ENCODE assay signal across 29 cellular contexts in genomic region chr2:43890855-43891254, GRCh38. TPM values are rescaled to one million over a fixed set of nuclear protein-coding genes. Genes with fewer than 3 reads are reported as not detected.
A peak's percentile ranks its signal among the peaks of the same experiment; 100 is the strongest.
DNase-seq lines count a peak whose midpoint lies in the region; ATAC-seq and TF ChIP-seq lines count a peak whose summit lies in the region.
"Had no signal": no experiment of that assay in that cellular context is flagged by ENCODE, and none has a peak within 500 bp of the region (broad histone marks: within the 10 kb centered on the region; RNA-seq: fewer than 3 reads in every experiment).

No MANE protein-coding gene starts in this region.

- H3K4me3 ChIP-seq in AG09309 (ENCODE audit: control insufficient read depth, low read depth, low read length) (no peak overlapping the region), SJCRH30 (no peak overlapping the region), heart right ventricle (no peak overlapping the region)
- H3K4me3 ChIP-seq: cardiac muscle cell, dorsolateral prefrontal cortex, SK-N-MC had no signal

- H3K4me1 ChIP-seq in SJCRH30 (peaks cover 21% of the 10 kb centered on the region), heart right ventricle (no peaks in the 10 kb centered on the region)
- H3K4me1 ChIP-seq: parathyroid adenoma had no signal

- H3K4me1 Mint-ChIP-seq in neural crest cell: no peaks in the 10 kb centered on the region
- H3K4me1 Mint-ChIP-seq: memory B cell; naive thymus-derived CD8-positive, alpha-beta T cell had no signal

- no peaks in the 10 kb centered on the region for H3K9me3 Mint-ChIP-seq in neural crest cell
- H3K9me3 Mint-ChIP-seq: CD8-positive, alpha-beta T cell; memory B cell; naive thymus-derived CD8-positive, alpha-beta T cell had no signal

- H3K9me3 ChIP-seq in SJCRH30 (replicated peaks): no peaks in the 10 kb centered on the region
- H3K9me3 ChIP-seq in heart right ventricle: no peaks in the 10 kb centered on the region

- ATAC-seq in heart right ventricle (no peak), HG03571 (IDR thresholded peaks at IDR 0.05; ENCODE audit: unreplicated experiment) (no peak)
- ATAC-seq: activated CD8-positive, alpha-beta T cell treated with anti-CD3 and anti-CD28 coated beads, Interleukin-2, amount 10 ng/mL, durations not matched to agents 7 days and 5 days; CD8-positive, alpha-beta T cell; naive thymus-derived CD8-positive, alpha-beta T cell; stimulated activated naive CD8-positive, alpha-beta T cell treated with anti-CD3 and anti-CD28 coated beads, Interleukin-15, Interleukin-2, amounts not matched to agents 100 U/mL and 50 U/mL, for 24 hours had no signal

- no peaks in the 10 kb centered on the region for H3K27me3 Mint-ChIP-seq in neural crest cell (ENCODE audit: low read depth)
- H3K27me3 Mint-ChIP-seq: activated naive CD8-positive, alpha-beta T cell; memory B cell; naive thymus-derived CD8-positive, alpha-beta T cell had no signal

- WGBS in heart right ventricle, 2 donors: 85 to 88% methylated on average over 4 of the region's 4 CpGs

- H3K27ac ChIP-seq in SJCRH30: peak overlapping the region; percentile 69; the same call in 1 of the 2 replicates
- no peak overlapping the region for H3K27ac ChIP-seq in heart right ventricle
- H3K27ac ChIP-seq: cardiac muscle cell, parathyroid adenoma, SK-N-MC had no signal

- no peak overlapping the region for H3K4me3 Mint-ChIP-seq in neural crest cell
- H3K4me3 Mint-ChIP-seq: activated CD8-positive, alpha-beta T cell treated with anti-CD3 and anti-CD28 coated beads, Interleukin-2, amount 10 ng/mL, durations not matched to agents 7 days and 5 days; activated naive CD8-positive, alpha-beta T cell; CD8-positive, alpha-beta T cell; memory B cell; naive thymus-derived CD8-positive, alpha-beta T cell had no signal

- TF ChIP-seq CTCF in AG09309 (IDR thresholded peaks at IDR 0.05; ENCODE audit: control insufficient read depth, insufficient read depth, low read depth, low read length, missing control alignments) (no peak), neural crest cell (conservative IDR thresholded peaks at IDR 0.05) (no peak), heart right ventricle (IDR thresholded peaks at IDR 0.05) (no peak)

- DNase-seq in AG09309 (ENCODE audit: low read depth) (peak; percentile 11), SJCRH30 (no peak), fibroblast of gingiva (ENCODE audit: low read depth) (peak; percentile 81), neural crest cell (ENCODE audit: low read depth, low spot score) (no peak), DMS114 treated with DMSO at 0.1 percent for 48 hours (lab: John Stamatoyannopoulos, UW; ENCODE audit: unreplicated experiment) (no peak), NCI-H1417 (lab: John Stamatoyannopoulos, UW) (no peak), heart right ventricle (no peak)
- DNase-seq: activated CD8-positive, alpha-beta T cell treated with anti-CD3 and anti-CD28 coated beads, Interleukin-2, amount 10 ng/mL, durations not matched to agents 7 days and 5 days; activated T-cell treated with anti-CD3 and anti-CD28 coated beads, Interleukin-2, amount 50 U/mL, for 48 hours; CD8-positive, alpha-beta T cell; DND-41; dorsolateral prefrontal cortex; erythroblast; KG1; naive thymus-derived CD8-positive, alpha-beta T cell; NCI-H1048; NCI-H2081; NCI-H446 treated with DMSO at 0.1 percent for 48 hours; stimulated activated CD4-positive, alpha-beta T cell treated with anti-CD3 and anti-CD28 coated beads, Interleukin-2, amount 100 ng/mL, for 24 hours; stimulated activated naive CD8-positive, alpha-beta T cell treated with anti-CD3 and anti-CD28 coated beads, Interleukin-15, Interleukin-2, amounts not matched to agents 100 U/mL and 50 U/mL, for 24 hours; T1000 had no signal

- peaks cover 92% of the 10 kb centered on the region for H3K36me3 ChIP-seq in SJCRH30
- H3K36me3 ChIP-seq in heart right ventricle: peaks cover 0 to 100% (median 49%) of the 10 kb centered on the region in 9 donors

- peak overlapping the region; percentile 55 for H3K27ac Mint-ChIP-seq in neural crest cell (ENCODE audit: unreplicated experiment)
- H3K27ac Mint-ChIP-seq: activated CD8-positive, alpha-beta T cell treated with anti-CD3 and anti-CD28 coated beads, Interleukin-2, amount 10 ng/mL, durations not matched to agents 7 days and 5 days; activated naive CD8-positive, alpha-beta T cell; CD8-positive, alpha-beta T cell; memory B cell had no signal

- H3K27me3 ChIP-seq in SJCRH30: no peaks in the 10 kb centered on the region
- H3K27me3 ChIP-seq in heart right ventricle: no peaks in the 10 kb centered on the region
- H3K27me3 ChIP-seq: cardiac muscle cell, dorsolateral prefrontal cortex had no signal

- H3K36me3 Mint-ChIP-seq in neural crest cell (ENCODE audit: low read depth): peaks cover 41% of the 10 kb centered on the region

- intact Hi-C loops in heart right ventricle (cut with DNase I): no loop called here

RNA-seq across cellular contexts. Expression of gene ABCG8, which starts 52.1 kb away (rescaled TPM):
- 0.04 TPM in 1 of 2 replicates, not detected in the other for total RNA-seq in SJCRH30 (2014; rRNA removed; shearing (Covaris generic))
- not detected in 2 replicates for total RNA-seq in neural crest cell
- total RNA-seq in heart right ventricle: 1 to 10 TPM in 1 of 10 donors, not detected in 9; 1.4 TPM
- polyA plus RNA-seq in heart right ventricle: under 1 TPM in 1 of 2 donors, not detected in 1; 0.15 TPM
- total RNA-seq: activated CD8-positive, alpha-beta T cell treated with anti-CD3 and anti-CD28 coated beads, Interleukin-2, amount 10 ng/mL, durations not matched to agents 7 days and 5 days; cardiac muscle cell; CD8-positive, alpha-beta T cell; naive thymus-derived CD8-positive, alpha-beta T cell; ureter had no signal

RNA-seq across cellular contexts. Expression of gene ABCG5, which starts 52.2 kb away (rescaled TPM):
- not detected in 2 replicates for total RNA-seq in SJCRH30 (2014; rRNA removed; shearing (Covaris generic))
- not detected in 2 replicates for total RNA-seq in neural crest cell
- total RNA-seq in heart right ventricle: under 1 TPM in 1 of 10 donors, not detected in 9; 0.13 TPM
- polyA plus RNA-seq in heart right ventricle: not detected
- total RNA-seq: activated CD8-positive, alpha-beta T cell treated with anti-CD3 and anti-CD28 coated beads, Interleukin-2, amount 10 ng/mL, durations not matched to agents 7 days and 5 days; cardiac muscle cell; CD8-positive, alpha-beta T cell; naive thymus-derived CD8-positive, alpha-beta T cell; skeletal muscle tissue; ureter had no signal
- polyA plus RNA-seq: cardiac muscle cell; naive thymus-derived CD8-positive, alpha-beta T cell had no signal

Comparison
In these comparisons a context has a peak if more than half of its experiments do, and no peak if none do; other contexts are left out.
1. DNase-seq: peak in AG09309 (single experiment) and fibroblast of gingiva (single experiment); none in SJCRH30 (0 of 2), neural crest cell (single experiment), DMS114 treated with DMSO at 0.1 percent for 48 hours (single experiment), NCI-H1417 (0 of 3) and heart right ventricle (0 of 2).